In genomic region chr19:36672368-36672767, GRCh38 we compare ENCODE assay signal across 15 cellular contexts. TPM values are rescaled to one million over a fixed set of nuclear protein-coding genes. Genes with fewer than 3 reads are reported as not detected.
DNase-seq lines count a peak whose midpoint lies in the region; ATAC-seq and TF ChIP-seq lines count a peak whose summit lies in the region.
"Had no signal": no experiment of that assay in that cellular context is flagged by ENCODE, and none has a peak within 500 bp of the region (broad histone marks: within the 10 kb centered on the region; RNA-seq: fewer than 3 reads in every experiment).

No MANE protein-coding gene starts in this region.

- H3K14ac ChIP-seq in trophoblast cell (ENCODE audit: low read length) = no peak overlapping the region

- no peak overlapping the region for H4K91ac ChIP-seq in trophoblast cell (ENCODE audit: low read depth, low read length)

- H3K9me3 Mint-ChIP-seq in glutamatergic neuron (ENCODE audit: unreplicated experiment) = peaks cover 6% of the 10 kb centered on the region

- no peak for TF ChIP-seq POLR2A in heart left ventricle (IDR thresholded peaks at IDR 0.05)

- H4K8ac ChIP-seq in trophoblast cell (ENCODE audit: low read depth, low read length) = no peak overlapping the region

- intact Hi-C loops in heart left ventricle (cut with DNase I) (loop anchor here in 1 of 10 donors (2.0 kb wide), 1 partner anchor 14 kb away; the partner anchor contains the start of gene ZNF567), left ventricle myocardium inferior (cut with micrococcal nuclease) (no loop called here)

- no peak overlapping the region for H2AFZ ChIP-seq in trophoblast cell (ENCODE audit: insufficient read depth, low read length, poor library complexity)
- H2AFZ ChIP-seq: GM23248 had no signal

- H3K79me2 ChIP-seq in trophoblast cell (ENCODE audit: control insufficient read depth, insufficient read depth, low read length, poor library complexity) = no peaks in the 10 kb centered on the region

- H2AK5ac ChIP-seq in trophoblast cell (ENCODE audit: low read length) = no peak overlapping the region

- no peak overlapping the region for H3K4me3 ChIP-seq in heart left ventricle
- H3K4me3 ChIP-seq in right atrium auricular region = no peak overlapping the region
- H3K4me3 ChIP-seq in left ventricle myocardium inferior = no peak overlapping the region
- no peak overlapping the region for H3K4me3 ChIP-seq in trophoblast cell (ENCODE audit: low read depth, low read length)
- H3K4me3 ChIP-seq: GM23248 had no signal

- H3K27ac ChIP-seq in heart left ventricle = no peak overlapping the region
- H3K27ac ChIP-seq in right atrium auricular region = no peak overlapping the region
- peak overlapping the region; percentile 25 for H3K27ac ChIP-seq in left ventricle myocardium inferior (replicated peaks)
- H3K27ac ChIP-seq in trophoblast cell (ENCODE audit: low read depth, low read length) = no peak overlapping the region
- H3K27ac ChIP-seq: GM23248 had no signal

- no peak overlapping the region for H2BK12ac ChIP-seq in trophoblast cell (ENCODE audit: low read length)

- H3K36me3 ChIP-seq in heart left ventricle (peaks cover 0 to 15% (median 2%) of the 10 kb centered on the region in 9 donors), right atrium auricular region (no peaks in the 10 kb centered on the region), left ventricle myocardium inferior (peaks cover 51% of the 10 kb centered on the region), trophoblast cell (ENCODE audit: control insufficient read depth in 1 of 2, insufficient read depth in 2 of 2, low read length in 2 of 2) (peaks cover 0 to 2% of the 10 kb centered on the region in 2 experiments)

- peak overlapping the region; percentile 61 for H3K9ac ChIP-seq in trophoblast cell (ENCODE audit: low read length)
- H3K9ac ChIP-seq: GM23248 had no signal

- H3K27me3 ChIP-seq in heart left ventricle = no peaks in the 10 kb centered on the region
- no peaks in the 10 kb centered on the region for H3K27me3 ChIP-seq in right atrium auricular region
- no peaks in the 10 kb centered on the region for H3K27me3 ChIP-seq in left ventricle myocardium inferior (ENCODE audit: low read depth)
- no peaks in the 10 kb centered on the region for H3K27me3 ChIP-seq in trophoblast cell (ENCODE audit: insufficient read depth, low read length)

- H3K23ac ChIP-seq in trophoblast cell (ENCODE audit: low read length) = peak overlapping the region; percentile 98

- H3K18ac ChIP-seq in trophoblast cell (ENCODE audit: low read length) = no peak overlapping the region

- no peak overlapping the region for H3K27ac Mint-ChIP-seq in glutamatergic neuron (ENCODE audit: unreplicated experiment)
- H3K27ac Mint-ChIP-seq: CD4-positive, alpha-beta memory T cell; H9 had no signal

- H2BK120ac ChIP-seq in trophoblast cell (ENCODE audit: insufficient read depth, low read length, poor library complexity) = no peak overlapping the region

- no peaks in the 10 kb centered on the region for H3K79me1 ChIP-seq in trophoblast cell (ENCODE audit: low read length)

- WGBS in heart left ventricle, 4 donors = 36 to 68% (median 51%) methylated on average over 1 of the region's 1 CpG
- no CpG with 5 or more reads among the region's 1 CpG for WGBS in trophoblast cell (ENCODE audit: extremely low coverage, insufficient coverage, insufficient read length)

- no peak overlapping the region for H4K12ac ChIP-seq in trophoblast cell (ENCODE audit: low read depth, low read length)

- no peak overlapping the region for H3K4ac ChIP-seq in trophoblast cell (ENCODE audit: low read depth, low read length)

- TF ChIP-seq CTCF in heart left ventricle (IDR thresholded peaks at IDR 0.05) = no peak
- TF ChIP-seq CTCF in right atrium auricular region (IDR thresholded peaks at IDR 0.05) = no peak
- no peak for TF ChIP-seq CTCF in left ventricle myocardium inferior (IDR thresholded peaks at IDR 0.05; ENCODE audit: borderline replicate concordance)
- no peak for TF ChIP-seq CTCF in glutamatergic neuron (IDR thresholded peaks at IDR 0.05; ENCODE audit: partially characterized antibody, unreplicated experiment)

- H3K9me3 ChIP-seq in heart left ventricle (peaks cover 0 to 85% (median 7%) of the 10 kb centered on the region in 12 donors), right atrium auricular region (peaks cover 0 to 50% of the 10 kb centered on the region in 2 donors), left ventricle myocardium inferior (replicated peaks) (peaks cover 66% of the 10 kb centered on the region), trophoblast cell (ENCODE audit: insufficient read depth, low read depth, low read length) (no peaks in the 10 kb centered on the region)

- no peak overlapping the region for H3K4me3 Mint-ChIP-seq in glutamatergic neuron (ENCODE audit: unreplicated experiment)
- H3K4me3 Mint-ChIP-seq: CD4-positive, alpha-beta memory T cell; H9 had no signal

- peaks cover 32% of the 10 kb centered on the region for H3K36me3 Mint-ChIP-seq in glutamatergic neuron (ENCODE audit: unreplicated experiment)

- DNase-seq in heart left ventricle (peak in 3 of 5 donors; percentile 27 to 38 (median 34)), right atrium auricular region (ENCODE audit: low spot score) (no peak), left ventricle myocardium inferior (no peak), trophoblast cell (no peak), DMS79 (lab: John Stamatoyannopoulos, UW) (no peak), glutamatergic neuron (no peak)
- DNase-seq: C1 segment of cervical spinal cord; Calu3; CD4-positive, alpha-beta memory T cell; COR-L47; DMS53; DND-41; GM23248; H9 had no signal

- no peaks in the 10 kb centered on the region for H3K4me1 Mint-ChIP-seq in glutamatergic neuron (ENCODE audit: low read depth, unreplicated experiment)

- H3K4me1 ChIP-seq in heart left ventricle = peaks cover 0 to 24% (median 11%) of the 10 kb centered on the region in 12 donors
- H3K4me1 ChIP-seq in right atrium auricular region = peaks cover 0 to 10% of the 10 kb centered on the region in 2 donors
- H3K4me1 ChIP-seq in left ventricle myocardium inferior = peaks cover 27% of the 10 kb centered on the region
- H3K4me1 ChIP-seq in trophoblast cell (ENCODE audit: control insufficient read depth in 1 of 2, insufficient read depth in 2 of 2, low read length in 2 of 2) = peaks cover 5 to 6% of the 10 kb centered on the region in 2 experiments

- peaks cover 7% of the 10 kb centered on the region for H3K27me3 Mint-ChIP-seq in glutamatergic neuron (ENCODE audit: unreplicated experiment)
- H3K27me3 Mint-ChIP-seq: CD4-positive, alpha-beta memory T cell had no signal

- ATAC-seq in heart left ventricle = peak; percentile 43 to 54 (median 48)
- ATAC-seq: HCT116 had no signal

- no peak overlapping the region for H3K4me2 ChIP-seq in trophoblast cell (ENCODE audit: low read length)

- no peak overlapping the region for H2BK5ac ChIP-seq in trophoblast cell (ENCODE audit: low read depth, low read length, poor library complexity)

RNA-seq across cellular contexts. Expression of gene ZNF461, which starts 5.7 kb away (rescaled TPM):
- 1 to 10 TPM; 4.1 to 8.8 (median 6.2) TPM for total RNA-seq in heart left ventricle
- polyA plus RNA-seq in heart left ventricle = 1 to 10 TPM; 3.2 to 4.2 TPM
- total RNA-seq in right atrium auricular region = 1 to 10 TPM; 6.2 to 6.4 TPM
- total RNA-seq in left ventricle myocardium inferior = 9.8 TPM
- polyA plus RNA-seq in trophoblast cell (2013) = 4.0 and 5.4 TPM in 2 replicates
- total RNA-seq in glutamatergic neuron (ENCODE audit: unreplicated experiment) = 11.9 TPM

RNA-seq across cellular contexts. Expression of gene ZNF567, which starts 15.0 kb away (rescaled TPM):
- total RNA-seq in heart left ventricle (1 to 10 TPM; 2.9 to 5.8 (median 3.9) TPM), right atrium auricular region (1 to 10 TPM; 4.0 to 5.6 TPM), left ventricle myocardium inferior (3.8 TPM), glutamatergic neuron (ENCODE audit: unreplicated experiment) (5.8 TPM)
- polyA plus RNA-seq in heart left ventricle = 1 to 10 TPM; 2.1 to 2.6 TPM
- polyA plus RNA-seq in trophoblast cell (2013) = 8.7 TPM in 2 replicates

Comparison
In these comparisons a context has a peak if more than half of its experiments do, and no peak if none do; other contexts are left out.
1. DNase-seq: peak in heart left ventricle (3 of 5); none in right atrium auricular region (single experiment), left ventricle myocardium inferior (single experiment), trophoblast cell (0 of 2), DMS79 (single experiment) and glutamatergic neuron (single experiment).